Comparison of ENCODE assay signal across 8 cellular contexts in the genomic region with DNA sequence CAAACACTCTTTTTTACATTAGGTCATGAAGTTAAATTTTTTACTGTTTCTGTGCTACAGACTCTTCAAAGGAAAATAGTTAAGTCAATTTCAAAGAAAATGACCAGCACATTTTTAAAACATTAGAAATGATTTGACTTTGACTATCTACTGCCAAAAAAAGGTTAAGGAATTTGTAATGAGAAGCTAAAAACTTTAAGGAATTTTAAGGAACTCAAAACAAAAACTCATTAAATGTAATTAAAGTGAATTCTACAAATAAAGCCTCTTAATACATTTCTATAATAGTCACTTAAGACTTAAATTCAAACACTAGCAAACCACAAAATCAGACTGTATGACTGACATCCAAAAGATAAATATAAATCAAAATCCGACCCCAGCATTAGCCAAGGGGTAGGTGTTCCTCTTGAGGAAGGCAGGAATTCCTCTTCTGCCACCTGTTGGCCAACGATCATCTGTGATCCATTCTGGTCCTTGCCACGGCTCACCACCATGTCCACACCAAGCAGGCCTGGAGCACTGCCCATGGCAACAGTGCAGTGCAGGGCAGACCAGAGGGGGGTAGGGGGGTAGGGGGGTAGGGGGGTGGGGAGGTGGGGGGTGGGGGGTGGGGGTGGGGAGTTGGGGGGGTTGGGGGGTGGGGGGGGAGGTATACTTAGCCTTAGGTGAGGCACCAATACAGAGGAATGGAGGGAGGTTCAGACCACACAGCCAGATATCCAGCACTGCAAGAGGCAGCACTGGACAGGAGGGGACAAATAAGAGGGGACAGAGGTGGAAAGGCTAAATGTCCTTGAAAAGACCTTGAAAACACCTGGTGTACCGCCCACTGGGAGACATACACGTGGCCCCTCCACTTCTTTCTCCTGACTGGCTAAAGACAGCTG.
DNase-seq lines count a peak whose midpoint lies in the region; ATAC-seq, FAIRE-seq and TF ChIP-seq lines count a peak whose summit lies in the region.

No MANE protein-coding gene starts in this region.

- no peaks in the 10 kb centered on the region for H3K9me3 Mint-ChIP-seq in activated naive CD8-positive, alpha-beta T cell treated with anti-CD3 and anti-CD28 coated beads, Interleukin-2, amount 50 U/mL, for 24 hours

- no peak for ATAC-seq in HG03442 (IDR thresholded peaks at IDR 0.05; ENCODE audit: unreplicated experiment)
- ATAC-seq in activated naive CD8-positive, alpha-beta T cell treated with anti-CD3 and anti-CD28 coated beads, Interleukin-2, amount 50 U/mL, for 24 hours: no peak

- peaks cover 6 to 10% of the 10 kb centered on the region in 2 donors for H3K4me1 ChIP-seq in mucosa of rectum (ENCODE audit: control insufficient read depth in 2 of 2, insufficient read depth in 2 of 2, low read length in 2 of 2)

- H3K4me3 ChIP-seq in astrocyte of the spinal cord (ENCODE audit: low read depth, low read length): peak overlapping the region; percentile 91
- peak overlapping the region; percentile 67 to 97 for H3K4me3 ChIP-seq in mucosa of rectum (ENCODE audit: low read length in 2 of 2)

- peak overlapping the region; percentile 21 to 32 for H3K27ac ChIP-seq in mucosa of rectum (ENCODE audit: low read depth in 2 of 2, low read length in 2 of 2)

- H3K27me3 Mint-ChIP-seq in activated naive CD8-positive, alpha-beta T cell treated with anti-CD3 and anti-CD28 coated beads, Interleukin-2, amount 50 U/mL, for 24 hours: no peaks in the 10 kb centered on the region

- H3K27ac Mint-ChIP-seq in activated naive CD8-positive, alpha-beta T cell treated with anti-CD3 and anti-CD28 coated beads, Interleukin-2, amount 50 U/mL, for 24 hours: no peak overlapping the region

- DNase-seq in DMS53 treated with DMSO at 0.1 percent for 48 hours (lab: John Stamatoyannopoulos, UW; ENCODE audit: unreplicated experiment) (peak; percentile 8), HTR-8/SVneo (ENCODE audit: insufficient read length, low spot score) (peak; percentile 37), astrocyte of the spinal cord (ENCODE audit: low read depth, low spot score) (peak; percentile 38), NCI-H345 (lab: John Stamatoyannopoulos, UW) (no peak), NCI-H510A (lab: John Stamatoyannopoulos, UW) (no peak)
- no peak for DNase-seq in activated naive CD8-positive, alpha-beta T cell treated with anti-CD3 and anti-CD28 coated beads, Interleukin-2, amount 50 U/mL, for 24 hours

- peak; percentile 42 for FAIRE-seq in HTR-8/SVneo (lab: Jason Lieb, UNC)

- peak overlapping the region in 1 of 2 donors; percentile 47 for H3K9ac ChIP-seq in mucosa of rectum (ENCODE audit: low read depth in 1 of 2, low read length in 2 of 2)

- no peaks in the 10 kb centered on the region for H3K36me3 Mint-ChIP-seq in activated naive CD8-positive, alpha-beta T cell treated with anti-CD3 and anti-CD28 coated beads, Interleukin-2, amount 50 U/mL, for 24 hours (ENCODE audit: low read depth)

- H3K4me1 Mint-ChIP-seq in activated naive CD8-positive, alpha-beta T cell treated with anti-CD3 and anti-CD28 coated beads, Interleukin-2, amount 50 U/mL, for 24 hours: no peaks in the 10 kb centered on the region

- no peak overlapping the region for H3K4me3 Mint-ChIP-seq in activated naive CD8-positive, alpha-beta T cell treated with anti-CD3 and anti-CD28 coated beads, Interleukin-2, amount 50 U/mL, for 24 hours

- peaks cover 0 to 4% of the 10 kb centered on the region in 2 donors for H3K36me3 ChIP-seq in mucosa of rectum (ENCODE audit: control insufficient read depth in 2 of 2, insufficient read depth in 2 of 2, low read length in 2 of 2)

- no peaks in the 10 kb centered on the region for H3K27me3 ChIP-seq in mucosa of rectum (ENCODE audit: control insufficient read depth in 2 of 2, insufficient read depth in 2 of 2, low read length in 2 of 2)

- TF ChIP-seq CTCF in astrocyte of the spinal cord (IDR thresholded peaks at IDR 0.05; ENCODE audit: low read depth, low read length): peak; percentile 47

- no peaks in the 10 kb centered on the region for H3K9me3 ChIP-seq in mucosa of rectum (ENCODE audit: control insufficient read depth in 2 of 2, low read length in 2 of 2)

- in situ Hi-C loops in astrocyte of the spinal cord (cut with HindIII; ENCODE audit: low sequenced_read_pairs): no loop called here

Comparison
In these comparisons a context has a peak if more than half of its experiments do, and no peak if none do; other contexts are left out.
1. DNase-seq: peak in DMS53 treated with DMSO at 0.1 percent for 48 hours (single experiment), HTR-8/SVneo (single experiment) and astrocyte of the spinal cord (single experiment); none in activated naive CD8-positive, alpha-beta T cell treated with anti-CD3 and anti-CD28 coated beads, Interleukin-2, amount 50 U/mL, for 24 hours (single experiment), NCI-H345 (single experiment) and NCI-H510A (single experiment).